ENCODE assay signal across 10 cellular contexts in the genomic region with DNA sequence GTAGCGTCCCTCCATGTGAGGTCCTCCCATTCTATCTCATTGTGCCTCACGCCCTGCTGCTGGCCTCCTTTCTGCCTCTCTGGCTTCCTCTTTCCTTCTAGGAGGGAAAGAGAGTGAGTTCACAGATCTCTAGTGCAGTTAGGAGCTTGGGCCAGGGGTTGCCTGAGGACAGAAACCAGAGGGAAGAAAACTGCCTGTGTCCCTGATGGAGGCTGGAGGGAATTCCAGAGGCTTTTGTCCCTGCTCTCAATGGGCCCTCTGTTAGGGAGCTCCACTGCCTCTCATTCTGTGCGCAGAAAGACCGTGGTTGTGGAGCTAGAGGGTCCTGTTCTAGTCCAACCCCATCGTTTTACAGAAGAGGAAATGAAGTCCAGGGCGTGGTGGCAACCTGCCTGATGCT. TPM values are rescaled to one million over a fixed set of nuclear protein-coding genes. Genes with fewer than 3 reads are reported as not detected.
DNase-seq lines count a peak whose midpoint lies in the region; ATAC-seq and TF ChIP-seq lines count a peak whose summit lies in the region.
"Had no signal": no experiment of that assay in that cellular context is flagged by ENCODE, and none has a peak within 500 bp of the region (broad histone marks: within the 10 kb centered on the region; RNA-seq: fewer than 3 reads in every experiment).

No MANE protein-coding gene starts in this region.

- DNase-seq in left ventricle myocardium inferior (no peak), heart left ventricle (no peak), coronary artery (ENCODE audit: low spot score) (no peak), uterus (no peak), NCI-H1694 (lab: John Stamatoyannopoulos, UW) (no peak)
- DNase-seq: effector CD4-positive, alpha-beta T cell; T-helper 9 cell had no signal

- no peaks in the 10 kb centered on the region for H3K36me3 ChIP-seq in left ventricle myocardium inferior
- H3K36me3 ChIP-seq in heart left ventricle = peaks cover 0 to 20% (median 0%) of the 10 kb centered on the region in 9 donors
- H3K36me3 ChIP-seq in mucosa of stomach (ENCODE audit: control insufficient read depth, insufficient read depth, low read length) = no peaks in the 10 kb centered on the region
- no peaks in the 10 kb centered on the region for H3K36me3 ChIP-seq in uterus

- no peaks in the 10 kb centered on the region for H3K9me3 ChIP-seq in left ventricle myocardium inferior (replicated peaks)
- no peaks in the 10 kb centered on the region for H3K9me3 ChIP-seq in heart left ventricle
- H3K9me3 ChIP-seq in mucosa of stomach (ENCODE audit: control insufficient read depth, low read length) = no peaks in the 10 kb centered on the region
- no peaks in the 10 kb centered on the region for H3K9me3 ChIP-seq in uterus

- no peak for TF ChIP-seq POLR2A in heart left ventricle (IDR thresholded peaks at IDR 0.05)
- TF ChIP-seq POLR2A in uterus (IDR thresholded peaks at IDR 0.05) = no peak

- TF ChIP-seq CTCF in left ventricle myocardium inferior (IDR thresholded peaks at IDR 0.05; ENCODE audit: borderline replicate concordance) (no peak), heart left ventricle (IDR thresholded peaks at IDR 0.05) (no peak), coronary artery (IDR thresholded peaks at IDR 0.05) (no peak), uterus (IDR thresholded peaks at IDR 0.05) (no peak)

- H3K27ac ChIP-seq in left ventricle myocardium inferior (replicated peaks) = peak overlapping the region; percentile 55
- peak overlapping the region in 6 of 12 donors; percentile 25 to 71 (median 28) for H3K27ac ChIP-seq in heart left ventricle
- peak overlapping the region; percentile 93 to 96 for H3K27ac ChIP-seq in coronary artery
- peak overlapping the region; percentile 72 to 98 for H3K27ac ChIP-seq in uterus

- 54 to 72% (median 66%) methylated on average over 6 of the region's 6 CpGs for WGBS in heart left ventricle, 4 donors

- peaks cover 66% of the 10 kb centered on the region for H3K4me1 ChIP-seq in left ventricle myocardium inferior
- peaks cover 0 to 52% (median 25%) of the 10 kb centered on the region in 12 donors for H3K4me1 ChIP-seq in heart left ventricle
- peaks cover 42% of the 10 kb centered on the region for H3K4me1 ChIP-seq in mucosa of stomach (ENCODE audit: control insufficient read depth, insufficient read depth, low read length)
- H3K4me1 ChIP-seq in uterus = peaks cover 4 to 17% of the 10 kb centered on the region in 2 donors

- H3K4me3 ChIP-seq in left ventricle myocardium inferior (no peak overlapping the region), heart left ventricle (no peak overlapping the region), coronary artery (peak overlapping the region; percentile 4), mucosa of stomach (ENCODE audit: low read length) (no peak overlapping the region), uterus (no peak overlapping the region)

- ATAC-seq in heart left ventricle = no peak
- ATAC-seq in HG03139 (IDR thresholded peaks at IDR 0.05; ENCODE audit: unreplicated experiment) = no peak
- no peak for ATAC-seq in HG02798 (IDR thresholded peaks at IDR 0.05; ENCODE audit: poor library complexity, unreplicated experiment)

- H3K27me3 ChIP-seq in left ventricle myocardium inferior (ENCODE audit: low read depth) (no peaks in the 10 kb centered on the region), heart left ventricle (no peaks in the 10 kb centered on the region), mucosa of stomach (ENCODE audit: control insufficient read depth, insufficient read depth, low read length) (no peaks in the 10 kb centered on the region), uterus (no peaks in the 10 kb centered on the region)

- intact Hi-C loops in left ventricle myocardium inferior (cut with micrococcal nuclease) (no loop called here), heart left ventricle (cut with DNase I) (no loop called here), uterus (cut with DNase I; ENCODE audit: low total_unique reads) (no loop called here)

- peak overlapping the region; percentile 15 for H3K9ac ChIP-seq in mucosa of stomach (ENCODE audit: low read length)

RNA-seq across cellular contexts. Expression of a gene that starts 4.6 kb away (rescaled TPM):
- total RNA-seq in left ventricle myocardium inferior (6.4 TPM), heart left ventricle (10 to 100 TPM in 2 of 9 donors, 1 to 10 TPM in 7; 4.4 to 17.2 (median 6.8) TPM), uterus (100 to 1,000 TPM in 1 of 4 donors, 10 to 100 TPM in 3; 36.9 to 158 (median 59.4) TPM)
- 10 to 100 TPM in 1 of 2 donors, 1 to 10 TPM in 1; 3.0 to 10.1 TPM for polyA plus RNA-seq in heart left ventricle

RNA-seq across cellular contexts. Expression of a gene that starts 18.8 kb away (rescaled TPM):
- 13.2 TPM for total RNA-seq in left ventricle myocardium inferior
- 10 to 100 TPM in 8 of 9 donors, 1 to 10 TPM in 1; 7.3 to 16.1 (median 13.1) TPM for total RNA-seq in heart left ventricle
- polyA plus RNA-seq in heart left ventricle = 10 to 100 TPM in 1 of 2 donors, 1 to 10 TPM in 1; 9.5 to 28.5 TPM
- 10 to 100 TPM in 3 of 4 donors, 1 to 10 TPM in 1; 2.8 to 32.3 (median 16.7) TPM for total RNA-seq in uterus

RNA-seq across cellular contexts. Expression of a gene that starts 31.1 kb away (rescaled TPM):
- total RNA-seq in left ventricle myocardium inferior (6.7 TPM), heart left ventricle (10 to 100 TPM in 4 of 9 donors, 1 to 10 TPM in 5; 7.0 to 13.0 (median 9.9) TPM), uterus (10 to 100 TPM in 2 of 4 donors, 1 to 10 TPM in 1, under 1 TPM in 1; 0.51 to 15.1 (median 10.8) TPM)
- polyA plus RNA-seq in heart left ventricle = 10 to 100 TPM in 1 of 2 donors, 1 to 10 TPM in 1; 6.6 to 38.6 TPM

RNA-seq across cellular contexts. Expression of a gene that starts 53.6 kb away (rescaled TPM):
- 8.7 TPM for total RNA-seq in left ventricle myocardium inferior
- 1 to 10 TPM in 5 of 9 donors, under 1 TPM in 4; 0.12 to 3.7 (median 1.8) TPM for total RNA-seq in heart left ventricle
- 1 to 10 TPM in 1 of 2 donors, under 1 TPM in 1; 1.00 to 1.3 TPM for polyA plus RNA-seq in heart left ventricle
- 10 to 100 TPM in 1 of 4 donors, under 1 TPM in 1, not detected in 2; 0.24 to 59.1 TPM for total RNA-seq in uterus
